9 cellular contexts compared by ENCODE assay signal in the genomic region with DNA sequence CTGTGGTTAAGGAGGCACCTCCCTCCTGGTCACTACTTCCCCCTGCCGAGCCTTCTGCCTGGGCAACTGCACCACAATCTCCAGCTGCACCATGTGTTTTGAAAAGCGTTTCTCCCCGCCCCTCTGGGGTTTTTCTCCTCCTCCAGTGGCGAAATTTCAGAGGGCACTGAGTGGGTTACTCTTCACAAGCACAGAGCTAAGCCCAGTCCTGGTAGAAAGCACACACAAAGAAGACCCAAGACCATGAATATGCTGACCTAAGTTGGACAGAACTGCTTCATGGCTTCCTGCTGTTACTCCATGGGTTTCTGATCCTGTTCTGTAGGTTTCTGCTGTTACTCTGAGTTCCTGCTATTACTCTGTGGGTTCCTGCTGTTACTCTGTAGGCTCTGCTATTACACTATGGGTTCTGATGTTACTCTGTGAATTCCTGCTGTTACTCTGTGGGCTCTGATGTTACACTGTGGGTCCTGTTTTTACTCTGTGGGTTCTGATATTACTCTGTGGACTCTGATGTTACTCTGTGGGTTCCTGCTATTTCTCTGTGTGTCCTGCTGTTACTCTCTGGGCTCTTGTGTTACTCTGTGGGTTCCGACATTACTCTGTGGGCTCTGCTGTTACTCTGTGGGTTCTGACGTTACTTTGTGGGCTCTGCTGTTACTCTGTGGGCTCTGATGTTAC.
DNase-seq lines count a peak whose midpoint lies in the region; ATAC-seq and TF ChIP-seq lines count a peak whose summit lies in the region.
"Had no signal": no experiment of that assay in that cellular context is flagged by ENCODE, and none has a peak within 500 bp of the region (broad histone marks: within the 10 kb centered on the region; RNA-seq: fewer than 3 reads in every experiment).

No MANE protein-coding gene starts in this region.

- H3K9me3 ChIP-seq in adrenal gland (replicated peaks in 1 of 3) (no peaks in the 10 kb centered on the region), mononuclear cell (ENCODE audit: low read depth, low read length) (no peaks in the 10 kb centered on the region)

- H3K27me3 ChIP-seq in adrenal gland = no peaks in the 10 kb centered on the region
- H3K27me3 ChIP-seq in mononuclear cell (ENCODE audit: insufficient read depth, low read length) = peaks cover 2% of the 10 kb centered on the region

- peak overlapping the region in 2 of 5 donors; percentile 50 to 65 for H3K27ac ChIP-seq in adrenal gland

- H3K4me1 ChIP-seq in adrenal gland (replicated peaks in 1 of 2) (peaks cover 0 to 9% of the 10 kb centered on the region in 2 donors), mononuclear cell (ENCODE audit: insufficient read depth, low read length) (peaks cover 33% of the 10 kb centered on the region)

- TF ChIP-seq CTCF in adrenal gland (IDR thresholded peaks at IDR 0.05) = no peak

- H3K4me3 ChIP-seq in adrenal gland = no peak overlapping the region
- H3K4me3 ChIP-seq in mononuclear cell (ENCODE audit: low read length) = peak overlapping the region; percentile 6

- DNase-seq in Kasumi-1 (lab: John Stamatoyannopoulos, UW) (peak; percentile 29 to 49), adrenal gland (peak; percentile 32 to 68 (median 64)), midbrain (lab: John Stamatoyannopoulos, UW) (no peak)
- no peak for DNase-seq in activated effector memory CD4-positive, alpha-beta T cell treated with Interleukin-2 at 50 U/mL for 16 hours

- ATAC-seq in HG03097 (IDR thresholded peaks at IDR 0.05; ENCODE audit: low FRiP score, unreplicated experiment) (no peak), HG03175 (IDR thresholded peaks at IDR 0.05; ENCODE audit: unreplicated experiment) (no peak)
- ATAC-seq: Panc1 had no signal

- in situ Hi-C loops in GM18951 (cut with MboI; ENCODE audit: low sequenced_read_pairs, unreplicated experiment) = no loop called here

- intact Hi-C loops in adrenal gland (cut with DNase I) = no loop called here

- H3K36me3 ChIP-seq in adrenal gland (replicated peaks in 1 of 2) = no peaks in the 10 kb centered on the region

- peak; percentile 41 for TF ChIP-seq POLR2A in GM18951 (IDR thresholded peaks at IDR 0.05; ENCODE audit: extremely low read depth, insufficient read depth, insufficient read length)
- peak in 1 of 2 donors; percentile 32 for TF ChIP-seq POLR2A in adrenal gland (IDR thresholded peaks at IDR 0.05)

- WGBS in adrenal gland, 4 donors = 44 to 57% (median 49%) methylated on average over 6 of the region's 6 CpGs

Comparison
In these comparisons a context has a peak if more than half of its experiments do, and no peak if none do; other contexts are left out.
1. DNase-seq: peak in Kasumi-1 (2 of 2) and adrenal gland (7 of 7); none in midbrain (single experiment) and activated effector memory CD4-positive, alpha-beta T cell treated with Interleukin-2 at 50 U/mL for 16 hours (single experiment).